1 cellular context compared by ENCODE assay signal in genomic region chr11:44633641-44634040, GRCh38.
TF ChIP-seq lines count a peak whose summit lies in the region.

No MANE protein-coding gene starts in this region.

TF ChIP-seq in H1, 55 proteins besides CTCF, POLR2A, EP300 and RAD21:
- TF ChIP-seq TCF12 (IDR thresholded peaks at IDR 0.05; ENCODE audit: low read depth, low read length) (no peak), SP4 (IDR thresholded peaks at IDR 0.05; ENCODE audit: low read length) (no peak), EZH2 (IDR thresholded peaks at IDR 0.05; ENCODE audit: low read depth, low read length, severe bottlenecking) (no peak), TBP (IDR thresholded peaks at IDR 0.05; ENCODE audit: low read depth, low read length) (no peak), SUZ12 (IDR thresholded peaks at IDR 0.05; ENCODE audit: low read length) (no peak), SIX5 (IDR thresholded peaks at IDR 0.05; ENCODE audit: low read depth, low read length) (no peak), POLR2AphosphoS5 (IDR thresholded peaks at IDR 0.05; ENCODE audit: low read depth, low read length) (no peak), GTF2F1 (IDR thresholded peaks at IDR 0.05; ENCODE audit: borderline replicate concordance, low read depth, low read length) (no peak), YY1 (IDR thresholded peaks at IDR 0.05; ENCODE audit: low read depth, low read length) (no peak), TEAD4 (IDR thresholded peaks at IDR 0.05; ENCODE audit: low read depth, low read length) (no peak), CBX5 (IDR thresholded peaks at IDR 0.05; ENCODE audit: low read depth, low read length) (no peak), E2F6 (IDR thresholded peaks at IDR 0.05) (no peak), BRCA1 (IDR thresholded peaks at IDR 0.05; ENCODE audit: low read depth, low read length) (no peak), CEBPB (IDR thresholded peaks at IDR 0.05; ENCODE audit: low read depth, low read length) (no peak), CBX8 (IDR thresholded peaks at IDR 0.05; ENCODE audit: borderline replicate concordance, low read depth, low read length) (no peak)
